In genomic region chr7:121924273-121925184, GRCh38 we compare ENCODE assay signal across 26 cellular contexts. TPM values are rescaled to one million over a fixed set of nuclear protein-coding genes. Genes with fewer than 3 reads are reported as not detected.
"Had no signal": no experiment of that assay in that cellular context is flagged by ENCODE, and none has a peak within 500 bp of the region (broad histone marks: within the 10 kb centered on the region; RNA-seq: fewer than 3 reads in every experiment).

No MANE protein-coding gene starts in this region.

- H3K27me3 Mint-ChIP-seq: activated CD4-positive, alpha-beta T cell treated with anti-CD3 and anti-CD28 coated beads for 36 hours; activated naive CD8-positive, alpha-beta T cell; stimulated activated naive CD8-positive, alpha-beta T cell treated with anti-CD3 and anti-CD28 coated beads, Interleukin-15, Interleukin-2, amounts not matched to agents 100 ng/mL and 50 ng/mL, for 24 hours; type B pancreatic cell had no signal

- H3K36me3 Mint-ChIP-seq: activated naive CD8-positive, alpha-beta T cell; natural killer cell; type B pancreatic cell had no signal

- H3K4me3 ChIP-seq: esophagus squamous epithelium, heart right ventricle, left ventricle myocardium inferior, lung, right lobe of liver, thoracic aorta, uterus had no signal

- H3K27me3 ChIP-seq: esophagus squamous epithelium, heart right ventricle, neutrophil, right lobe of liver, uterus had no signal

- H3K4me1 ChIP-seq: esophagus squamous epithelium, heart right ventricle, left ventricle myocardium inferior, right lobe of liver, uterus had no signal

- H3K9me3 ChIP-seq: esophagus squamous epithelium, heart right ventricle, left ventricle myocardium inferior, neutrophil, right lobe of liver, thoracic aorta, uterus had no signal

- H3K4me1 Mint-ChIP-seq: activated CD4-positive, alpha-beta T cell treated with anti-CD3 and anti-CD28 coated beads for 36 hours; natural killer cell had no signal

- ATAC-seq: activated CD4-positive, alpha-beta T cell treated with anti-CD3 and anti-CD28 coated beads for 36 hours; heart right ventricle; natural killer cell; right lobe of liver had no signal

- DNase-seq: activated CD4-positive, alpha-beta T cell treated with anti-CD3 and anti-CD28 coated beads for 36 hours; activated CD4-positive, CD25-positive, alpha-beta regulatory T cell; activated CD8-positive, alpha-beta memory T cell treated with anti-CD3 and anti-CD28 coated beads for 24 hours; activated effector memory CD4-positive, alpha-beta T cell treated with Interleukin-2 at 50 U/mL for 16 hours; activated naive CD4-positive, alpha-beta T cell treated with Interleukin-2 at 50 U/mL for 16 hours; anterior cingulate cortex; dermis blood vessel endothelial cell; effector CD4-positive, alpha-beta T cell; esophagus squamous epithelium; foreskin melanocyte; heart right ventricle; islet precursor cell; left ventricle myocardium inferior; natural killer cell; right lobe of liver; stimulated activated CD4-positive, alpha-beta T cell treated with anti-CD3 and anti-CD28 coated beads, Interleukin-4, amount 100 ng/mL, for 1 hour; uterus had no signal

- H3K27ac Mint-ChIP-seq: activated CD4-positive, alpha-beta T cell treated with anti-CD3 and anti-CD28 coated beads for 36 hours; activated naive CD8-positive, alpha-beta T cell; natural killer cell; stimulated activated naive CD8-positive, alpha-beta T cell treated with anti-CD3 and anti-CD28 coated beads, Interleukin-15, Interleukin-2, amounts not matched to agents 100 ng/mL and 50 ng/mL, for 24 hours; type B pancreatic cell had no signal

- H3K36me3 ChIP-seq: esophagus squamous epithelium, heart right ventricle, left ventricle myocardium inferior, neutrophil, right lobe of liver, thoracic aorta, uterus had no signal

- H3K9me3 Mint-ChIP-seq: natural killer cell; stimulated activated naive CD8-positive, alpha-beta T cell treated with anti-CD3 and anti-CD28 coated beads, Interleukin-15, Interleukin-2, amounts not matched to agents 100 ng/mL and 50 ng/mL, for 24 hours; type B pancreatic cell had no signal

- H3K4me3 Mint-ChIP-seq: activated CD4-positive, alpha-beta T cell treated with anti-CD3 and anti-CD28 coated beads for 36 hours; activated naive CD8-positive, alpha-beta T cell; natural killer cell; stimulated activated naive CD8-positive, alpha-beta T cell treated with anti-CD3 and anti-CD28 coated beads, Interleukin-15, Interleukin-2, amounts not matched to agents 100 ng/mL and 50 ng/mL, for 24 hours; type B pancreatic cell had no signal

- H3K27ac ChIP-seq: epithelial cell of prostate, esophagus squamous epithelium, heart right ventricle, left ventricle myocardium inferior, neutrophil, right lobe of liver, thoracic aorta, uterus had no signal

RNA-seq across cellular contexts. Expression of gene PTPRZ1, which starts 51.6 kb away (rescaled TPM):
- total RNA-seq: activated CD4-positive, alpha-beta T cell treated with anti-CD3 and anti-CD28 coated beads for 36 hours; glomerular endothelial cell; mononuclear cell; natural killer cell had no signal
